ENCODE assay signal across 9 cellular contexts in genomic region chr7:122310119-122311021, GRCh38. TPM values are rescaled to one million over a fixed set of nuclear protein-coding genes. Genes with fewer than 3 reads are reported as not detected.
DNase-seq lines count a peak whose midpoint lies in the region; ATAC-seq and TF ChIP-seq lines count a peak whose summit lies in the region.
"Had no signal": no experiment of that assay in that cellular context is flagged by ENCODE, and none has a peak within 500 bp of the region (broad histone marks: within the 10 kb centered on the region; RNA-seq: fewer than 3 reads in every experiment).

No MANE protein-coding gene starts in this region.

- H3K27ac Mint-ChIP-seq in T-helper 17 cell = no peak overlapping the region

- peaks cover 19 to 52% (median 36%) of the 10 kb centered on the region in 4 donors for H3K4me1 ChIP-seq in stomach

- no peak for TF ChIP-seq EP300 in stomach (IDR thresholded peaks at IDR 0.05)

- ATAC-seq in GM21390 (IDR thresholded peaks at IDR 0.05; ENCODE audit: unreplicated experiment) = peak; percentile 57
- peak; percentile 53 for ATAC-seq in SK-N-SH treated with all-trans-retinoic acid at 6 μM for 48 hours
- ATAC-seq in T-helper 17 cell = no peak

- H3K4me3 ChIP-seq in stomach = peak overlapping the region; percentile 35 to 59 (median 40)

- DNase-seq in iPS-NIHi11 (ENCODE audit: low spot score) (peak; percentile 65), stomach (no peak), T-helper 17 cell (no peak)
- DNase-seq in activated CD8-positive, alpha-beta memory T cell treated with anti-CD3 and anti-CD28 coated beads, Interleukin-2, amount 50 U/mL, for 48 hours = no peak
- DNase-seq in stimulated activated CD4-positive, alpha-beta T cell treated with anti-CD3 and anti-CD28 coated beads, Interleukin-15, amount 100 ng/mL, for 24 hours = no peak
- no peak for DNase-seq in activated effector memory CD4-positive, alpha-beta T cell treated with Interleukin-2 at 50 U/mL for 16 hours
- DNase-seq: NCI-H774 had no signal

- peaks cover 43 to 100% (median 97%) of the 10 kb centered on the region in 3 donors for H3K27me3 ChIP-seq in stomach

- peaks cover 65% of the 10 kb centered on the region for H3K27me3 Mint-ChIP-seq in T-helper 17 cell

- no peak overlapping the region for H3K4me3 Mint-ChIP-seq in T-helper 17 cell

- 2 to 6% (median 5%) methylated on average over 22 to 61 of the region's 61 CpGs for WGBS in stomach, 5 donors

- H3K9me3 ChIP-seq in stomach = peaks cover 0 to 7% (median 0%) of the 10 kb centered on the region in 4 donors
- H3K9me3 ChIP-seq in T-helper 17 cell (ENCODE audit: control insufficient read depth, low read length, poor library complexity, severe bottlenecking) = no peaks in the 10 kb centered on the region

- no peak for TF ChIP-seq POLR2A in stomach (IDR thresholded peaks at IDR 0.05)

- no peaks in the 10 kb centered on the region for H3K36me3 ChIP-seq in stomach

- no peaks in the 10 kb centered on the region for H3K36me3 Mint-ChIP-seq in T-helper 17 cell (ENCODE audit: low read depth)

- intact Hi-C loops in stomach (cut with DNase I; ENCODE audit: low total_unique reads) = no loop called here

- no peak overlapping the region for H3K27ac ChIP-seq in stomach

- no peak for TF ChIP-seq CTCF in stomach (IDR thresholded peaks at IDR 0.05)

- H3K4me1 Mint-ChIP-seq in T-helper 17 cell = no peaks in the 10 kb centered on the region

TF ChIP-seq in SK-N-SH treated with all-trans-retinoic acid at 6 μM for 48 hours, 23 proteins besides CTCF, POLR2A, EP300 and RAD21:
- TF ChIP-seq ZFP3 (CRISPR knock-in tag; IDR thresholded peaks at IDR 0.05) (no peak), CSDC2 (CRISPR knock-in tag; IDR thresholded peaks at IDR 0.05) (no peak), POU6F1 (CRISPR knock-in tag; IDR thresholded peaks at IDR 0.05; ENCODE audit: borderline replicate concordance, low read depth) (no peak), CREB5 (CRISPR knock-in tag; IDR thresholded peaks at IDR 0.05; ENCODE audit: low read depth) (no peak), ZC3H10 (CRISPR knock-in tag; IDR thresholded peaks at IDR 0.05) (no peak), TSHZ2 (CRISPR knock-in tag; IDR thresholded peaks at IDR 0.05) (no peak), ZNF565 (CRISPR knock-in tag; conservative IDR thresholded peaks at IDR 0.05; ENCODE audit: low read depth) (no peak), CSRNP3 (CRISPR knock-in tag; IDR thresholded peaks at IDR 0.05) (no peak), ARNTL (CRISPR knock-in tag; IDR thresholded peaks at IDR 0.05; ENCODE audit: borderline replicate concordance, low read depth) (no peak), RARB (CRISPR knock-in tag; IDR thresholded peaks at IDR 0.05) (no peak), PPARA (CRISPR knock-in tag; IDR thresholded peaks at IDR 0.05; ENCODE audit: borderline replicate concordance) (no peak), ZFP30 (CRISPR knock-in tag; IDR thresholded peaks at IDR 0.05) (no peak), ESRRG (CRISPR knock-in tag; IDR thresholded peaks at IDR 0.05) (no peak), ZNF70 (CRISPR knock-in tag; IDR thresholded peaks at IDR 0.05) (no peak), GLIS3 (CRISPR knock-in tag; IDR thresholded peaks at IDR 0.05) (no peak), BACH2 (CRISPR knock-in tag; IDR thresholded peaks at IDR 0.05; ENCODE audit: borderline replicate concordance) (no peak), ISL1 (CRISPR knock-in tag; IDR thresholded peaks at IDR 0.05) (no peak), SNAI2 (CRISPR knock-in tag; IDR thresholded peaks at IDR 0.05) (no peak), TCF4 (CRISPR knock-in tag; IDR thresholded peaks at IDR 0.05; ENCODE audit: borderline replicate concordance) (no peak)

RNA-seq across cellular contexts. Expression of gene FEZF1, which starts 5.8 kb away (rescaled TPM):
- total RNA-seq in stomach = not detected
- polyA plus RNA-seq in stomach = not detected
- not detected for total RNA-seq in T-helper 17 cell
